Comparison of ENCODE assay signal across 1 cellular context in the genomic region with DNA sequence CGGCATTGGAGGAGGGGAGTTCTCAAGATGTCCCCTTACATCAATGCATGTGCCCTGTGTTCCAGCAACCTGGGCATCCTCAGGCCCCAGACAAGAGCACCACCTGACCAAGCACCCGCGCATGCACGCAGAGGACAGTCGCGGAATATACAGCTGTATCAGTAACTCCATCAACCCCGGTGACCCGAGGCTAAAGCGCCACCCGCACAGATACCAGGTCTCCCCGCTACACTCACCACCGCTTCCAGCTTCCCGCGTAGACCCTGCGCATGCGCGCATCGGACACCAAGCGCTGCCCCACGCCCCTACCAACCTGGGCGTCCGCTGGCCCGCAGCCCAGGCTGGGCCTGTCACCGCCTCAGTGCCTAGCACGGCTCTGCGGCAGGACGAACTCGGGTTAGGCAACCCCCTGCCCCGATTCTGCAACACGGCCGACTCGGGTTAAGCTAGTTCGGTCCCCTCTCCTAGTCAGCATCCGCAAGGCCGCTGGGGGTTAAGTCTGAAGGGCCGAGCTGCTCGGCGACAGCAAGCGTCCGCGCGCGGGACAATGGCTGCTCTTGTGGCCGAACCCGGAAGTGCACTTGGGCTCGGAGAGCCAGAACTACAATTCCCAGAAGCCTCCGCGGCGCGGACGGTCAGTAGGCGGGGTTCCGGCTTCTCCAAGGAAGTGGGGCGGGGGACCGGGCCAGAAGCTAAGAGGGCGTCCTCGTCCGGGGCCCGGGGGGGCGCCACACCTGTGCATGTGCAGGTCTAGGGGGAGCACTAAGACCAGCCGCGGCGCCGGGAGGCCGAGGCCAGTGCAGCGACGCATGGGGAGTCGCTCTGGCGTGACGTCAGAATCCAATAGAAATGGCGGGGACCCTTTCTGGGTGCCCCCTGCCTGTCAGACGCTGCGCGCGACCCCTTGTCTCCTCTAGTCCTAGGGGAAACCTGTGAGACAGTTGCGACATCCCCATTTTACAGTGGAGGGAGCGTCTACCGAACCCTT.
TF ChIP-seq lines count a peak whose summit lies in the region.

A gene (minus strand): TSS at position 561 of the 988 bp plus-strand sequence. CDS start 3,188 bp downstream, outside the sequence.

TF ChIP-seq in K562, 482 proteins besides CTCF, POLR2A, EP300 and RAD21 (continued from another document and continues in another):
- TF ChIP-seq, protein P1, sequence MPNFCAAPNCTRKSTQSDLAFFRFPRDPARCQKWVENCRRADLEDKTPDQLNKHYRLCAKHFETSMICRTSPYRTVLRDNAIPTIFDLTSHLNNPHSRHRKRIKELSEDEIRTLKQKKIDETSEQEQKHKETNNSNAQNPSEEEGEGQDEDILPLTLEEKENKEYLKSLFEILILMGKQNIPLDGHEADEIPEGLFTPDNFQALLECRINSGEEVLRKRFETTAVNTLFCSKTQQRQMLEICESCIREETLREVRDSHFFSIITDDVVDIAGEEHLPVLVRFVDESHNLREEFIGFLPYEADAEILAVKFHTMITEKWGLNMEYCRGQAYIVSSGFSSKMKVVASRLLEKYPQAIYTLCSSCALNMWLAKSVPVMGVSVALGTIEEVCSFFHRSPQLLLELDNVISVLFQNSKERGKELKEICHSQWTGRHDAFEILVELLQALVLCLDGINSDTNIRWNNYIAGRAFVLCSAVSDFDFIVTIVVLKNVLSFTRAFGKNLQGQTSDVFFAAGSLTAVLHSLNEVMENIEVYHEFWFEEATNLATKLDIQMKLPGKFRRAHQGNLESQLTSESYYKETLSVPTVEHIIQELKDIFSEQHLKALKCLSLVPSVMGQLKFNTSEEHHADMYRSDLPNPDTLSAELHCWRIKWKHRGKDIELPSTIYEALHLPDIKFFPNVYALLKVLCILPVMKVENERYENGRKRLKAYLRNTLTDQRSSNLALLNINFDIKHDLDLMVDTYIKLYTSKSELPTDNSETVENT (CRISPR knock-in tag; IDR thresholded peaks at IDR 0.05) = 0 out of 2 replicates have a peak, but pooled peaks have one; percentile 31
- TF ChIP-seq CBX3 (IDR thresholded peaks at IDR 0.05; ENCODE audit: borderline replicate concordance in 1 of 2, low read length in 2 of 2) = peak in 1 of 2 experiments; percentile 71; a peak in 1 of 3 replicates
- TF ChIP-seq NCOA1 (IDR thresholded peaks at IDR 0.05; ENCODE audit: low read depth) = 0 out of 2 replicates have a peak, but pooled peaks have one; percentile 34
- no peak; the same call in none of the 2 replicates for TF ChIP-seq SOX6 (IDR thresholded peaks at IDR 0.05)
- no peak for TF ChIP-seq SETDB1 (IDR thresholded peaks at IDR 0.05; ENCODE audit: low read length)
- TF ChIP-seq TAF15 (IDR thresholded peaks at IDR 0.05; ENCODE audit: low read depth, low read length) = no peak
- peak; percentile 86 for TF ChIP-seq PCBP1 (IDR thresholded peaks at IDR 0.05; ENCODE audit: low read depth, low read length, poor library complexity, severe bottlenecking)
- no peak; the same call in 1 of the 2 replicates for TF ChIP-seq STAT5A (IDR thresholded peaks at IDR 0.05; ENCODE audit: borderline replicate concordance, low read length)
- TF ChIP-seq SAFB2 (IDR thresholded peaks at IDR 0.05; ENCODE audit: borderline replicate concordance, low read depth, low read length, severe bottlenecking) = no peak
- no peak for TF ChIP-seq PPARD (CRISPR knock-in tag; IDR thresholded peaks at IDR 0.05)
- no peak for TF ChIP-seq ZKSCAN8 (CRISPR knock-in tag; IDR thresholded peaks at IDR 0.05)
- TF ChIP-seq, protein P2, sequence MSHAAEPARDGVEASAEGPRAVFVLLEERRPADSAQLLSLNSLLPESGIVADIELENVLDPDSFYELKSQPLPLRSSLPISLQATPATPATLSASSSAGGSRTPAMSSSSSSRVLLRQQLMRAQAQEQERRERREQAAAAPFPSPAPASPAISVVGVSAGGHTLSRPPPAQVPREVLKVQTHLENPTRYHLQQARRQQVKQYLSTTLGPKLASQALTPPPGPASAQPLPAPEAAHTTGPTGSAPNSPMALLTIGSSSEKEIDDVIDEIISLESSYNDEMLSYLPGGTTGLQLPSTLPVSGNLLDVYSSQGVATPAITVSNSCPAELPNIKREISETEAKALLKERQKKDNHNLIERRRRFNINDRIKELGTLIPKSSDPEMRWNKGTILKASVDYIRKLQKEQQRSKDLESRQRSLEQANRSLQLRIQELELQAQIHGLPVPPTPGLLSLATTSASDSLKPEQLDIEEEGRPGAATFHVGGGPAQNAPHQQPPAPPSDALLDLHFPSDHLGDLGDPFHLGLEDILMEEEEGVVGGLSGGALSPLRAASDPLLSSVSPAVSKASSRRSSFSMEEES (CRISPR knock-in tag; IDR thresholded peaks at IDR 0.05) = no peak
- TF ChIP-seq TCF7L2 (IDR thresholded peaks at IDR 0.05; ENCODE audit: low read depth, low read length) = no peak
- TF ChIP-seq PURB (CRISPR knock-in tag; IDR thresholded peaks at IDR 0.05; ENCODE audit: low read depth) = no peak
- peak; percentile 13 for TF ChIP-seq BRD9 (IDR thresholded peaks at IDR 0.05; ENCODE audit: low read depth, partially characterized antibody)
- TF ChIP-seq KLF13 (tag; IDR thresholded peaks at IDR 0.05; ENCODE audit: borderline replicate concordance, low read depth) = peak; percentile 58; the same call in 1 of the 2 replicates
- no peak for TF ChIP-seq PRPF4 (IDR thresholded peaks at IDR 0.05; ENCODE audit: insufficient read depth, low read depth, low read length, poor library complexity, severe bottlenecking)
- no peak for TF ChIP-seq MEF2A (IDR thresholded peaks at IDR 0.05; ENCODE audit: control insufficient read depth, low read depth, low read length)
- TF ChIP-seq, protein P3, sequence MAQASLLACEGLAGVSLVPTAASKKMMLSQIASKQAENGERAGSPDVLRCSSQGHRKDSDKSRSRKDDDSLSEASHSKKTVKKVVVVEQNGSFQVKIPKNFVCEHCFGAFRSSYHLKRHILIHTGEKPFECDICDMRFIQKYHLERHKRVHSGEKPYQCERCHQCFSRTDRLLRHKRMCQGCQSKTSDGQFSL (CRISPR knock-in tag; IDR thresholded peaks at IDR 0.05) = no peak
- TF ChIP-seq, protein P3 (tag; IDR thresholded peaks at IDR 0.05) = no peak
- TF ChIP-seq SPI1 (IDR thresholded peaks at IDR 0.05; ENCODE audit: borderline replicate concordance, low read depth, low read length) = peak; percentile 71
- TF ChIP-seq NFRKB (IDR thresholded peaks at IDR 0.05; ENCODE audit: low read depth) = peak; percentile 80
- peak; percentile 97 for TF ChIP-seq GABPA (tag; conservative IDR thresholded peaks at IDR 0.05; ENCODE audit: low read depth)
- TF ChIP-seq CCNT2 (IDR thresholded peaks at IDR 0.05; ENCODE audit: borderline replicate concordance, extremely low read depth, insufficient read length, low read depth, low read length) = peak; percentile 29
- TF ChIP-seq, protein P4, sequence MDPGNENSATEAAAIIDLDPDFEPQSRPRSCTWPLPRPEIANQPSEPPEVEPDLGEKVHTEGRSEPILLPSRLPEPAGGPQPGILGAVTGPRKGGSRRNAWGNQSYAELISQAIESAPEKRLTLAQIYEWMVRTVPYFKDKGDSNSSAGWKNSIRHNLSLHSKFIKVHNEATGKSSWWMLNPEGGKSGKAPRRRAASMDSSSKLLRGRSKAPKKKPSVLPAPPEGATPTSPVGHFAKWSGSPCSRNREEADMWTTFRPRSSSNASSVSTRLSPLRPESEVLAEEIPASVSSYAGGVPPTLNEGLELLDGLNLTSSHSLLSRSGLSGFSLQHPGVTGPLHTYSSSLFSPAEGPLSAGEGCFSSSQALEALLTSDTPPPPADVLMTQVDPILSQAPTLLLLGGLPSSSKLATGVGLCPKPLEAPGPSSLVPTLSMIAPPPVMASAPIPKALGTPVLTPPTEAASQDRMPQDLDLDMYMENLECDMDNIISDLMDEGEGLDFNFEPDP (CRISPR knock-in tag; IDR thresholded peaks at IDR 0.05) = no peak
- no peak for TF ChIP-seq FOXM1 (IDR thresholded peaks at IDR 0.05; ENCODE audit: low read depth)
- 0 out of 2 replicates have a peak, but pooled peaks have one; percentile 53 for TF ChIP-seq FOXM1 (CRISPR knock-in tag; IDR thresholded peaks at IDR 0.05; ENCODE audit: low read depth)
- no peak for TF ChIP-seq SP2 (IDR thresholded peaks at IDR 0.05; ENCODE audit: extremely low read depth, low read depth, low read length, poor library complexity, severe bottlenecking)
- TF ChIP-seq CREB1 (IDR thresholded peaks at IDR 0.05) = peak; percentile 96
- TF ChIP-seq CREB1 (CRISPR knock-in tag; IDR thresholded peaks at IDR 0.05) = peak; percentile 96
- TF ChIP-seq ZNF696 (CRISPR knock-in tag; conservative IDR thresholded peaks at IDR 0.05) = no peak
- 0 out of 2 replicates have a peak, but pooled peaks have one; percentile 84 for TF ChIP-seq ZNF232 (CRISPR knock-in tag; IDR thresholded peaks at IDR 0.05)
- no peak for TF ChIP-seq ZKSCAN3 (CRISPR knock-in tag; IDR thresholded peaks at IDR 0.05)
- peak; percentile 17; the same call in 1 of the 2 replicates for TF ChIP-seq PRMT5 (CRISPR knock-in tag; IDR thresholded peaks at IDR 0.05)
- TF ChIP-seq POLR2AphosphoS5 (IDR thresholded peaks at IDR 0.05; ENCODE audit: control insufficient read depth, insufficient read depth, low read depth, low read length) = peak; percentile 25; the same call in 1 of the 2 replicates
- no peak for TF ChIP-seq ZNF146 (CRISPR knock-in tag; IDR thresholded peaks at IDR 0.05; ENCODE audit: unreplicated experiment)
- TF ChIP-seq ZC3H4 (CRISPR knock-in tag; IDR thresholded peaks at IDR 0.05; ENCODE audit: borderline replicate concordance) = no peak
- no peak for TF ChIP-seq SLC30A9 (CRISPR knock-in tag; IDR thresholded peaks at IDR 0.05)
- TF ChIP-seq, protein P5, sequence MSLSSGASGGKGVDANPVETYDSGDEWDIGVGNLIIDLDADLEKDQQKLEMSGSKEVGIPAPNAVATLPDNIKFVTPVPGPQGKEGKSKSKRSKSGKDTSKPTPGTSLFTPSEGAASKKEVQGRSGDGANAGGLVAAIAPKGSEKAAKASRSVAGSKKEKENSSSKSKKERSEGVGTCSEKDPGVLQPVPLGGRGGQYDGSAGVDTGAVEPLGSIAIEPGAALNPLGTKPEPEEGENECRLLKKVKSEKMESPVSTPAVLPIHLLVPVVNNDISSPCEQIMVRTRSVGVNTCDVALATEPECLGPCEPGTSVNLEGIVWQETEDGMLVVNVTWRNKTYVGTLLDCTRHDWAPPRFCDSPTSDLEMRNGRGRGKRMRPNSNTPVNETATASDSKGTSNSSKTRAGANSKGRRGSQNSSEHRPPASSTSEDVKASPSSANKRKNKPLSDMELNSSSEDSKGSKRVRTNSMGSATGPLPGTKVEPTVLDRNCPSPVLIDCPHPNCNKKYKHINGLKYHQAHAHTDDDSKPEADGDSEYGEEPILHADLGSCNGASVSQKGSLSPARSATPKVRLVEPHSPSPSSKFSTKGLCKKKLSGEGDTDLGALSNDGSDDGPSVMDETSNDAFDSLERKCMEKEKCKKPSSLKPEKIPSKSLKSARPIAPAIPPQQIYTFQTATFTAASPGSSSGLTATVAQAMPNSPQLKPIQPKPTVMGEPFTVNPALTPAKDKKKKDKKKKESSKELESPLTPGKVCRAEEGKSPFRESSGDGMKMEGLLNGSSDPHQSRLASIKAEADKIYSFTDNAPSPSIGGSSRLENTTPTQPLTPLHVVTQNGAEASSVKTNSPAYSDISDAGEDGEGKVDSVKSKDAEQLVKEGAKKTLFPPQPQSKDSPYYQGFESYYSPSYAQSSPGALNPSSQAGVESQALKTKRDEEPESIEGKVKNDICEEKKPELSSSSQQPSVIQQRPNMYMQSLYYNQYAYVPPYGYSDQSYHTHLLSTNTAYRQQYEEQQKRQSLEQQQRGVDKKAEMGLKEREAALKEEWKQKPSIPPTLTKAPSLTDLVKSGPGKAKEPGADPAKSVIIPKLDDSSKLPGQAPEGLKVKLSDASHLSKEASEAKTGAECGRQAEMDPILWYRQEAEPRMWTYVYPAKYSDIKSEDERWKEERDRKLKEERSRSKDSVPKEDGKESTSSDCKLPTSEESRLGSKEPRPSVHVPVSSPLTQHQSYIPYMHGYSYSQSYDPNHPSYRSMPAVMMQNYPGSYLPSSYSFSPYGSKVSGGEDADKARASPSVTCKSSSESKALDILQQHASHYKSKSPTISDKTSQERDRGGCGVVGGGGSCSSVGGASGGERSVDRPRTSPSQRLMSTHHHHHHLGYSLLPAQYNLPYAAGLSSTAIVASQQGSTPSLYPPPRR (CRISPR knock-in tag; IDR thresholded peaks at IDR 0.05; ENCODE audit: borderline replicate concordance) = no peak
- peak; percentile 62 for TF ChIP-seq PML (IDR thresholded peaks at IDR 0.05; ENCODE audit: low read length)
- TF ChIP-seq CTBP1 (IDR thresholded peaks at IDR 0.05; ENCODE audit: borderline replicate concordance) = peak; percentile 80
- TF ChIP-seq MAFG (tag; conservative IDR thresholded peaks at IDR 0.05) = no peak
